Comparison of ENCODE assay signal across 17 cellular contexts in the genomic region with DNA sequence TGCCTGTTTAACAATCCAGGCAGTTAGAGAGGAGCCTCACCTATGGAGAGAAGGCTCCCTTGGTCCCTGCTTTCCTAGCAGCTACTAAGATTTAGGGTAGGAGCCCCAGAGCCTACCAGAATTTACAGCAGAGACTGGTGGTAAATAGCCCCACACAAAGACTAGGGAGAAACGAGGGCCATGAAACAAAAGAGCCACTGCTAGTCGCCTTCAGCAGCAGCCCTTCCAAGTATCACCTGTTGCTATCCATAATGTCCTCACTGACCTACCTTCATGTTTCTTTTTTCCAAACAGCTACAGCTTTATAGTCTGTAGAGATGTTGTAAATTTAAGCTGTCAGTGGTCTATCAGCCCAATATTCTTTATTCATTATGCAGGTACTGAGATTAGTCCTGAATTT. TPM values are rescaled to one million over a fixed set of nuclear protein-coding genes. Genes with fewer than 3 reads are reported as not detected.
A peak's percentile ranks its signal among the peaks of the same experiment; 100 is the strongest.
DNase-seq lines count a peak whose midpoint lies in the region; ATAC-seq and TF ChIP-seq lines count a peak whose summit lies in the region.
"Had no signal": no experiment of that assay in that cellular context is flagged by ENCODE, and none has a peak within 500 bp of the region (broad histone marks: within the 10 kb centered on the region; RNA-seq: fewer than 3 reads in every experiment).

No MANE protein-coding gene starts in this region.

- WGBS in heart left ventricle, 4 donors = 56 to 80% (median 65%) methylated on average over 2 of the region's 2 CpGs

- H3K27ac ChIP-seq in left ventricle myocardium inferior (replicated peaks) (peak overlapping the region; percentile 55), heart left ventricle (peak overlapping the region in 6 of 12 donors; percentile 25 to 60 (median 48)), SJCRH30 (peak overlapping the region; percentile 98)

- H3K27me3 Mint-ChIP-seq in naive thymus-derived CD8-positive, alpha-beta T cell = no peaks in the 10 kb centered on the region

- no peak for TF ChIP-seq POLR2A in heart left ventricle (IDR thresholded peaks at IDR 0.05)

- H3K4me3 Mint-ChIP-seq in naive thymus-derived CD8-positive, alpha-beta T cell = no peak overlapping the region

- DNase-seq in left ventricle myocardium inferior = no peak
- no peak for DNase-seq in heart left ventricle
- DNase-seq in SJCRH30 = peak; percentile 62 to 83
- no peak for DNase-seq in naive thymus-derived CD8-positive, alpha-beta T cell
- DNase-seq in EL = no peak
- no peak for DNase-seq in A172 (ENCODE audit: low spot score)
- DNase-seq: ACHN, NCI-H1048, NCI-H1436 treated with DMSO at 0.1 percent for 48 hours, NCI-H2029 treated with DMSO at 0.1 percent for 48 hours, NCI-H226, NCI-H524 treated with DMSO at 0.1 percent for 48 hours, Right ventricle myocardium superior, SK-N-SH had no signal

- intact Hi-C loops in left ventricle myocardium inferior (cut with micrococcal nuclease) = no loop called here
- intact Hi-C loops in heart left ventricle (cut with DNase I) = no loop called here

- peaks cover 0 to 18% (median 0%) of the 10 kb centered on the region in 3 donors for H3K36me3 Mint-ChIP-seq in naive thymus-derived CD8-positive, alpha-beta T cell

- no peak for TF ChIP-seq CTCF in left ventricle myocardium inferior (IDR thresholded peaks at IDR 0.05; ENCODE audit: borderline replicate concordance)
- no peak for TF ChIP-seq CTCF in heart left ventricle (IDR thresholded peaks at IDR 0.05)

- H3K9me3 ChIP-seq in left ventricle myocardium inferior (replicated peaks) (no peaks in the 10 kb centered on the region), heart left ventricle (no peaks in the 10 kb centered on the region), SJCRH30 (replicated peaks) (no peaks in the 10 kb centered on the region)
- H3K9me3 ChIP-seq: SK-N-SH had no signal

- H3K27me3 ChIP-seq in left ventricle myocardium inferior (ENCODE audit: low read depth) = no peaks in the 10 kb centered on the region
- H3K27me3 ChIP-seq in heart left ventricle = no peaks in the 10 kb centered on the region
- H3K27me3 ChIP-seq in SJCRH30 = no peaks in the 10 kb centered on the region

- H3K4me1 ChIP-seq in left ventricle myocardium inferior (peaks cover 60% of the 10 kb centered on the region), heart left ventricle (peaks cover 0 to 59% (median 19%) of the 10 kb centered on the region in 12 donors), SJCRH30 (peaks cover 23% of the 10 kb centered on the region)

- peak overlapping the region in 6 of 10 donors; percentile 6 to 92 (median 44) for H3K27ac Mint-ChIP-seq in naive thymus-derived CD8-positive, alpha-beta T cell

- no peak for ATAC-seq in heart left ventricle
- ATAC-seq in naive thymus-derived CD8-positive, alpha-beta T cell = no peak
- no peak for ATAC-seq in HG02588 (IDR thresholded peaks at IDR 0.05; ENCODE audit: unreplicated experiment)
- ATAC-seq: HCT116, HepG2 had no signal

- H3K36me3 ChIP-seq in left ventricle myocardium inferior = no peaks in the 10 kb centered on the region
- H3K36me3 ChIP-seq in heart left ventricle = no peaks in the 10 kb centered on the region
- no peaks in the 10 kb centered on the region for H3K36me3 ChIP-seq in SJCRH30

- H3K9me3 Mint-ChIP-seq in naive thymus-derived CD8-positive, alpha-beta T cell = no peaks in the 10 kb centered on the region

- no peak overlapping the region for H3K4me3 ChIP-seq in left ventricle myocardium inferior
- H3K4me3 ChIP-seq in heart left ventricle = no peak overlapping the region
- H3K4me3 ChIP-seq in SJCRH30 = peak overlapping the region; percentile 12; the same call in 1 of the 2 replicates

- POLR2A ChIA-PET in naive thymus-derived CD8-positive, alpha-beta T cell (lab: Charles Lee) = interaction anchor here (1.5 kb wide), 1 partner anchor 12 kb away, joined by 3 read pairs; no protein-coding TSS in a partner anchor

- peaks cover 11 to 74% (median 64%) of the 10 kb centered on the region in 4 donors for H3K4me1 Mint-ChIP-seq in naive thymus-derived CD8-positive, alpha-beta T cell

RNA-seq across cellular contexts. Expression of gene ARHGEF6, which starts 25.3 kb away (rescaled TPM):
- total RNA-seq in left ventricle myocardium inferior (54.9 TPM), heart left ventricle (10 to 100 TPM; 40.0 to 74.7 (median 61.0) TPM)
- polyA plus RNA-seq in heart left ventricle = 10 to 100 TPM; 15.2 to 31.3 TPM
- 10.8 TPM in 2 replicates for total RNA-seq in SJCRH30 (2014; rRNA removed; shearing (Covaris generic))
- total RNA-seq in naive thymus-derived CD8-positive, alpha-beta T cell = 10 to 100 TPM; 75.0 to 82.0 TPM
- 10 to 100 TPM; 69.8 to 76.4 (median 75.4) TPM for polyA plus RNA-seq in naive thymus-derived CD8-positive, alpha-beta T cell
- 5.0 and 5.2 TPM in 2 replicates for total RNA-seq in A172 (2014; rRNA removed; shearing (Covaris generic))
- total RNA-seq: HepG2 had no signal

Comparison
In these comparisons a context has a peak if more than half of its experiments do, and no peak if none do; other contexts are left out.
1. DNase-seq: peak in SJCRH30 (2 of 2); none in left ventricle myocardium inferior (single experiment), heart left ventricle (0 of 5), naive thymus-derived CD8-positive, alpha-beta T cell (0 of 10), EL (single experiment) and A172 (single experiment).